Comparison of ENCODE assay signal across 23 cellular contexts in genomic region chr17:18250708-18251107, GRCh38. TPM values are rescaled to one million over a fixed set of nuclear protein-coding genes. Genes with fewer than 3 reads are reported as not detected.
DNase-seq lines count a peak whose midpoint lies in the region; ATAC-seq, FAIRE-seq and TF ChIP-seq lines count a peak whose summit lies in the region.
"Had no signal": no experiment of that assay in that cellular context is flagged by ENCODE, and none has a peak within 500 bp of the region (broad histone marks: within the 10 kb centered on the region; RNA-seq: fewer than 3 reads in every experiment).

No MANE protein-coding gene starts in this region.

- TF ChIP-seq RAD21 in IMR-90 (IDR thresholded peaks at IDR 0.05; ENCODE audit: low read length), result no peak

- no peak overlapping the region for H3K27ac ChIP-seq in IMR-90 (ENCODE audit: insufficient read depth, low read length)

- H3K27me3 ChIP-seq in Caco-2 (replicated peaks; ENCODE audit: control insufficient read depth, insufficient read depth, low read length) (no peaks in the 10 kb centered on the region), IMR-90 (ENCODE audit: control insufficient read depth, insufficient read depth, low read length) (no peaks in the 10 kb centered on the region), H7 (ENCODE audit: control insufficient read depth, insufficient read depth, low read length) (no peaks in the 10 kb centered on the region)
- H3K27me3 ChIP-seq: BE2C had no signal

- no peaks in the 10 kb centered on the region for H3K27me3 Mint-ChIP-seq in Caco-2 (ENCODE audit: insufficient read depth, unreplicated experiment)
- H3K27me3 Mint-ChIP-seq in central memory CD8-positive, alpha-beta T cell, result no peaks in the 10 kb centered on the region

- H3K36me3 Mint-ChIP-seq in Caco-2 (ENCODE audit: insufficient read depth, unreplicated experiment), result peaks cover 88% of the 10 kb centered on the region
- peaks cover 49% of the 10 kb centered on the region for H3K36me3 Mint-ChIP-seq in central memory CD8-positive, alpha-beta T cell (ENCODE audit: insufficient read depth)
- peaks cover 97% of the 10 kb centered on the region for H3K36me3 Mint-ChIP-seq in stimulated activated effector memory CD8-positive, alpha-beta T cell treated with anti-CD3 and anti-CD28 coated beads, Interleukin-12 subunit alpha, Interleukin-12 subunit beta, amount 100 ng/mL, for 72 hours

- intact Hi-C loops in Caco-2 (cut with micrococcal nuclease; ENCODE audit: unreplicated experiment), result no loop called here
- intact Hi-C loops in IMR-90 (cut with micrococcal nuclease), result no loop called here

- no peak overlapping the region for H3K56ac ChIP-seq in IMR-90 (ENCODE audit: extremely low read depth, insufficient read depth, low read length)

- H2BK15ac ChIP-seq in IMR-90 (ENCODE audit: low read depth, low read length), result no peak overlapping the region

- no peak for TF ChIP-seq POLR2A in IMR-90 (IDR thresholded peaks at IDR 0.05; ENCODE audit: low read depth, low read length)

- no peak overlapping the region for H2BK5ac ChIP-seq in IMR-90 (ENCODE audit: low read depth, low read length, poor library complexity, severe bottlenecking)

- FAIRE-seq in HTR-8/SVneo (lab: Jason Lieb, UNC), result no peak
- FAIRE-seq: GM12892, H1 had no signal

- H3K79me1 ChIP-seq in IMR-90 (ENCODE audit: low read depth in 1 of 2, low read length in 2 of 2), result peaks cover 4 to 44% of the 10 kb centered on the region in 2 experiments

- H3K4me1 Mint-ChIP-seq in Caco-2 (ENCODE audit: low read depth, unreplicated experiment), result no peaks in the 10 kb centered on the region
- H3K4me1 Mint-ChIP-seq in central memory CD8-positive, alpha-beta T cell, result peaks cover 7% of the 10 kb centered on the region
- H3K4me1 Mint-ChIP-seq in stimulated activated effector memory CD8-positive, alpha-beta T cell treated with anti-CD3 and anti-CD28 coated beads, Interleukin-12 subunit alpha, Interleukin-12 subunit beta, amount 100 ng/mL, for 72 hours, result peaks cover 7% of the 10 kb centered on the region

- in situ Hi-C loops in IMR-90 (cut with MboI; ENCODE audit: low sequenced_read_pairs), result no loop called here

- no peak overlapping the region for H4K91ac ChIP-seq in IMR-90 (ENCODE audit: insufficient read depth, low read depth, low read length)

- no peak overlapping the region for H3K4me3 Mint-ChIP-seq in Caco-2 (ENCODE audit: unreplicated experiment)
- H3K4me3 Mint-ChIP-seq in central memory CD8-positive, alpha-beta T cell, result no peak overlapping the region
- no peak overlapping the region for H3K4me3 Mint-ChIP-seq in stimulated activated effector memory CD8-positive, alpha-beta T cell treated with anti-CD3 and anti-CD28 coated beads, Interleukin-12 subunit alpha, Interleukin-12 subunit beta, amount 100 ng/mL, for 72 hours
- H3K4me3 Mint-ChIP-seq: CD14-positive monocyte; T-helper 2 cell treated with Interferon-gamma antibody and Interleukin-4, amounts not matched to agents 5 μg/mL and 100 μg/mL, for 36 hours had no signal

- POLR2A ChIA-PET in Caco-2 (lab: Charles Lee), result interaction anchor here (0.6 kb wide), 1 partner anchor 18 kb away, joined by 3 read pairs; no protein-coding TSS in a partner anchor
- POLR2A ChIA-PET in IMR-90 (lab: Charles Lee; ENCODE audit: unreplicated experiment), result no interaction called here

- H3K9me1 ChIP-seq in IMR-90 (ENCODE audit: insufficient read depth, low read length), result no peaks in the 10 kb centered on the region; the same call in 1 of the 2 replicates

- no peak overlapping the region for H3K23ac ChIP-seq in IMR-90 (ENCODE audit: low read depth, low read length)

- no peaks in the 10 kb centered on the region for H3K9me3 Mint-ChIP-seq in Caco-2 (ENCODE audit: unreplicated experiment)
- H3K9me3 Mint-ChIP-seq in central memory CD8-positive, alpha-beta T cell, result no peaks in the 10 kb centered on the region
- no peaks in the 10 kb centered on the region for H3K9me3 Mint-ChIP-seq in stimulated activated effector memory CD8-positive, alpha-beta T cell treated with anti-CD3 and anti-CD28 coated beads, Interleukin-12 subunit alpha, Interleukin-12 subunit beta, amount 100 ng/mL, for 72 hours
- H3K9me3 Mint-ChIP-seq: CD14-positive monocyte; T-helper 2 cell treated with Interferon-gamma antibody and Interleukin-4, amounts not matched to agents 5 μg/mL and 100 μg/mL, for 36 hours had no signal

- dilution Hi-C loops in IMR-90 (cut with HindIII; ENCODE audit: low sequenced_read_pairs, unreplicated experiment), result no loop called here

- BruUV-seq in Caco-2 (replicated peaks; lab: Mats Ljungman, UMichigan) (no TSS peak), IMR-90 (replicated peaks; lab: Mats Ljungman, UMichigan) (no TSS peak)

- DNase-seq in Caco-2 (no peak), IMR-90 (no peak), H7 (no peak), HTR-8/SVneo (ENCODE audit: insufficient read length, low spot score) (no peak), OCI-M2 (lab: John Stamatoyannopoulos, UW; ENCODE audit: unreplicated experiment) (no peak)
- DNase-seq in central memory CD8-positive, alpha-beta T cell (ENCODE audit: low spot score in 2 of 2), result no peak
- DNase-seq in stimulated activated effector memory CD8-positive, alpha-beta T cell treated with anti-CD3 and anti-CD28 coated beads, Interleukin-12 subunit alpha, Interleukin-12 subunit beta, amount 100 ng/mL, for 72 hours (ENCODE audit: low spot score in 2 of 2), result no peak
- DNase-seq: ACHN, BE2C, DMS79, GF-D8, NCI-H1092 treated with DMSO at 0.1 percent for 48 hours, NCI-H1436 treated with DMSO at 0.1 percent for 48 hours, NCI-H1930, NCI-H2107, NCI-H526 treated with DMSO at 0.1 percent for 48 hours, SHP77 treated with DMSO at 0.1 percent for 48 hours, T-helper 1 cell had no signal

- H3K36me3 ChIP-seq in Caco-2 (ENCODE audit: control insufficient read depth, insufficient read depth, low read length) (peaks cover 10% of the 10 kb centered on the region), IMR-90 (ENCODE audit: control insufficient read depth, insufficient read depth, low read length) (peaks cover 89% of the 10 kb centered on the region), H7 (replicated peaks; ENCODE audit: control insufficient read depth, insufficient read depth, low read length) (peaks cover 43% of the 10 kb centered on the region)
- H3K36me3 ChIP-seq: BE2C had no signal

- H2AK5ac ChIP-seq in IMR-90 (ENCODE audit: low read depth, low read length), result no peak overlapping the region

- peak overlapping the region; percentile 76 for H3K27ac Mint-ChIP-seq in Caco-2 (ENCODE audit: unreplicated experiment)
- H3K27ac Mint-ChIP-seq in central memory CD8-positive, alpha-beta T cell (ENCODE audit: low read depth), result peak overlapping the region; percentile 84
- peak overlapping the region; percentile 75 for H3K27ac Mint-ChIP-seq in stimulated activated effector memory CD8-positive, alpha-beta T cell treated with anti-CD3 and anti-CD28 coated beads, Interleukin-12 subunit alpha, Interleukin-12 subunit beta, amount 100 ng/mL, for 72 hours
- H3K27ac Mint-ChIP-seq: T-helper 2 cell treated with Interferon-gamma antibody and Interleukin-4, amounts not matched to agents 5 μg/mL and 100 μg/mL, for 36 hours had no signal

- H4K8ac ChIP-seq in IMR-90 (ENCODE audit: low read depth in 2 of 2, low read length in 2 of 2), result no peak overlapping the region

- H3K4me2 ChIP-seq in IMR-90 (ENCODE audit: low read depth, low read length), result no peak overlapping the region

- H3K9ac ChIP-seq in IMR-90 (ENCODE audit: low read depth, low read length), result no peak overlapping the region

- H4K5ac ChIP-seq in IMR-90 (ENCODE audit: low read depth, low read length), result no peak overlapping the region

- H3K9me3 ChIP-seq in Caco-2 (no peaks in the 10 kb centered on the region), IMR-90 (ENCODE audit: control insufficient read depth, insufficient read depth, low read length) (no peaks in the 10 kb centered on the region)
- H3K9me3 ChIP-seq: BE2C had no signal

- H3K4me1 ChIP-seq in Caco-2 (no peaks in the 10 kb centered on the region), IMR-90 (ENCODE audit: control insufficient read depth, insufficient read depth, low read length) (no peaks in the 10 kb centered on the region)
- H3K4me1 ChIP-seq: BE2C had no signal

- TF ChIP-seq CTCF in Caco-2 (IDR thresholded peaks at IDR 0.05; ENCODE audit: insufficient read depth in 1 of 2, low read depth in 1 of 2, low read length in 1 of 2, severe bottlenecking in 1 of 2, unreplicated experiment in 1 of 2) (no peak), IMR-90 (conservative IDR thresholded peaks at IDR 0.05; ENCODE audit: low read depth, low read length) (no peak)

- H3K4me3 ChIP-seq in Caco-2 (ENCODE audit: low read depth, low read length) (no peak overlapping the region), IMR-90 (ENCODE audit: insufficient read depth, low read depth, low read length) (no peak overlapping the region), H7 (ENCODE audit: insufficient read depth, low read depth, low read length) (no peak overlapping the region)

- peaks cover 32% of the 10 kb centered on the region for H4K20me1 ChIP-seq in IMR-90 (ENCODE audit: insufficient read depth, low read length)

- peak overlapping the region; percentile 58 for H2AK9ac ChIP-seq in IMR-90 (replicated peaks; ENCODE audit: low read depth, low read length, poor library complexity)

- H2BK120ac ChIP-seq in IMR-90 (ENCODE audit: low read depth, low read length), result no peak overlapping the region

- CTCF ChIA-PET in Caco-2 (lab: Charles Lee) (no interaction called here), IMR-90 (lab: Yijun Ruan, JAX) (no interaction called here)

- WGBS in IMR-90 (ENCODE audit: extremely low coverage in 2 of 2, insufficient read length in 1 of 2), 2 experiments, result 93% methylated on average over 14 of the region's 14 CpGs; no CpG with 5 or more reads in 1 of the 2 experiments

- no peak overlapping the region for H3K4ac ChIP-seq in IMR-90 (ENCODE audit: low read depth, low read length)

- H3K14ac ChIP-seq in IMR-90 (replicated peaks; ENCODE audit: low read depth, low read length), result no peak overlapping the region

- ATAC-seq in IMR-90 (ENCODE audit: low read depth), result no peak
- ATAC-seq in central memory CD8-positive, alpha-beta T cell (replicated peaks; ENCODE audit: extremely low read depth, poor library complexity, severe bottlenecking), result no peak
- no peak for ATAC-seq in stimulated activated effector memory CD8-positive, alpha-beta T cell treated with anti-CD3 and anti-CD28 coated beads, Interleukin-12 subunit alpha, Interleukin-12 subunit beta, amount 100 ng/mL, for 72 hours
- ATAC-seq: Panc1 had no signal

- H2AFZ ChIP-seq in IMR-90 (replicated peaks; ENCODE audit: low read length, poor library complexity), result no peak overlapping the region

- no peak overlapping the region for H3K18ac ChIP-seq in IMR-90 (ENCODE audit: low read depth, low read length)

- no peak overlapping the region for H2BK20ac ChIP-seq in IMR-90 (ENCODE audit: low read depth, low read length)

RNA-seq across cellular contexts. Expression of gene FLII, which starts 7.8 kb away (rescaled TPM):
- total RNA-seq in Caco-2 (2022) (343 and 392 TPM in 2 replicates), IMR-90 (2012; rRNA removed) (258 and 263 TPM in 2 replicates)
- 290 and 321 TPM in 2 replicates for polyA plus RNA-seq in IMR-90 (2012; rRNA removed)
- polyA plus RNA-seq in IMR-90 (2012; cell fraction: cytosol; rRNA removed), result 217 and 243 TPM in 2 replicates
- 740 and 1,400 TPM in 2 replicates for polyA plus RNA-seq in IMR-90 (2012; cell fraction: nucleus; rRNA removed; ENCODE audit: low replicate concordance)
- 199 and 225 TPM in 2 replicates for total RNA-seq in H7 (2014; rRNA removed; shearing (Covaris generic))

RNA-seq across cellular contexts. Expression of gene MIEF2, which starts 9.8 kb away (rescaled TPM):
- total RNA-seq in Caco-2 (2022) (22.3 and 22.8 TPM in 2 replicates), IMR-90 (2012; rRNA removed) (9.1 and 12.2 TPM in 2 replicates)
- polyA plus RNA-seq in IMR-90 (2012; rRNA removed), result 20.7 and 26.6 TPM in 2 replicates
- polyA plus RNA-seq in IMR-90 (2012; cell fraction: cytosol; rRNA removed), result 17.9 and 19.8 TPM in 2 replicates
- 32.6 and 84.0 TPM in 2 replicates for polyA plus RNA-seq in IMR-90 (2012; cell fraction: nucleus; rRNA removed; ENCODE audit: low replicate concordance)
- 16.2 and 17.3 TPM in 2 replicates for total RNA-seq in H7 (2014; rRNA removed; shearing (Covaris generic))

RNA-seq across cellular contexts. Expression of gene LLGL1, which starts 25.3 kb away (rescaled TPM):
- 39.5 and 41.3 TPM in 2 replicates for total RNA-seq in Caco-2 (2022)
- 34.2 and 40.1 TPM in 2 replicates for total RNA-seq in IMR-90 (2012; rRNA removed)
- polyA plus RNA-seq in IMR-90 (2012; rRNA removed), result 52.9 and 57.9 TPM in 2 replicates
- polyA plus RNA-seq in IMR-90 (2012; cell fraction: cytosol; rRNA removed), result 29.8 and 72.4 TPM in 2 replicates
- 53.9 and 145 TPM in 2 replicates for polyA plus RNA-seq in IMR-90 (2012; cell fraction: nucleus; rRNA removed; ENCODE audit: low replicate concordance)
- total RNA-seq in H7 (2014; rRNA removed; shearing (Covaris generic)), result 81.6 and 85.1 TPM in 2 replicates
